1 cellular context compared by ENCODE assay signal in genomic region chr1:29436386-29436785, GRCh38.
TF ChIP-seq lines count a peak whose summit lies in the region.

No MANE protein-coding gene starts in this region.

TF ChIP-seq in H1, 55 proteins besides CTCF, POLR2A, EP300 and RAD21:
- no peak for TF ChIP-seq ZNF274 (IDR thresholded peaks at IDR 0.05; ENCODE audit: borderline replicate concordance, extremely low read depth, low read length)
- TF ChIP-seq SP4 (IDR thresholded peaks at IDR 0.05; ENCODE audit: low read length), result no peak
